ENCODE assay signal across 26 cellular contexts in the genomic region with DNA sequence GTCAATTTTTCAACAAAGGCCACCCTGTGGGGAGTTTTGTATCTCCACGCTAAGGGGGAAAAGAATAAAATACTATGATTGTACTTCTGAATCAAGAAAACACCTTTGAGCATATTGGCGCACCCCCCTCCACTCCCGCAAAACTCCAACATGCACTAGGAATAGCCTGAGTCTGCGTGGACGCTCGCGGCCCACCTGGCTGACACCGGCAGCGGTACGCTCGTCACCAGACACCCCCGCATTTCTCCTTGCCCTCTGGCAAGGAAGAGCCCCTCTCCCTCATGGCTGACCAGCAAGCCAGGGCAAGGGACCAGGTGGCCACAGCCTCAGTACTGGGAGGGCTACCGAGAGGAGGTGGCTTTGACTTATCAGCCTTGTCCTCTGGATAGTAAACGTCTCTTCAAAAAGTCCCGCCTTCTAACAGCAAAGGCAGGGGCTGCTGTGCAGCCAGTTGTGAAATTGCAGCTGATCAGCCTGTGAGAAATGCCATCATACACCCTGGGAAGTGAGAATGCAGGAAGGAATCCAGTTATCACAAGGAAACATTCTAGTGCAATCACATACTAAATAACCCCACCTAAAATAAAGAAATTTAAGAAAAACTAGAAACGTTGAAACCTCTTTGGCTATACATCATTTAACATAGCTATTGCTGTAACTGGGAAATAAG.
"Had no signal": no experiment of that assay in that cellular context is flagged by ENCODE, and none has a peak within 500 bp of the region (broad histone marks: within the 10 kb centered on the region; RNA-seq: fewer than 3 reads in every experiment).

No MANE protein-coding gene starts in this region.

- FAIRE-seq: TTC549 had no signal

- DNase-seq: activated CD4-positive, alpha-beta T cell treated with anti-CD3 and anti-CD28 coated beads, Interleukin-2, amount 10 ng/mL, durations not matched to agents 24 days and 14 days; activated CD4-positive, alpha-beta T cell treated with anti-CD3 and anti-CD28 coated beads, Interleukin-2, amount 50 U/mL, for 4 hours; activated CD8-positive, alpha-beta T cell treated with anti-CD3 and anti-CD28 coated beads for 36 hours; activated gamma-delta T cell treated with Interleukin-2 at 50 U/mL for 16 hours; activated naive CD4-positive, alpha-beta T cell treated with anti-CD3 and anti-CD28 coated beads for 36 hours; activated T-cell treated with anti-CD3 and anti-CD28 coated beads for 4 hours; activated T-cell treated with anti-CD3 and anti-CD28 coated beads, Interleukin-2, amount 50 U/mL, for 4 hours; amniotic stem cell; aorta; KG1; MM.1S; MV-4-11; NCI-H1092; NCI-H1436 treated with DMSO at 0.1 percent for 48 hours; NCI-H1694 treated with DMSO at 0.1 percent for 48 hours; NCI-H2029; NCI-H345; NCI-H524 treated with DMSO at 0.1 percent for 48 hours; SHP77; SJCRH30; T1000 had no signal

- H3K4me1 ChIP-seq: SJCRH30 had no signal

- H3K9me3 ChIP-seq: SJCRH30 had no signal

- H3K36me3 ChIP-seq: SJCRH30 had no signal

- ATAC-seq: activated CD8-positive, alpha-beta T cell treated with anti-CD3 and anti-CD28 coated beads for 36 hours; activated naive CD4-positive, alpha-beta T cell treated with anti-CD3 and anti-CD28 coated beads, Interleukin-2, amount 50 U/mL, for 72 hours; activated T-cell treated with anti-CD3 and anti-CD28 coated beads, Interleukin-2, amount 50 U/mL, for 4 hours; Panc1 had no signal

- H3K27ac ChIP-seq: cardiac muscle cell, SJCRH30, SK-N-MC had no signal

- H3K27me3 ChIP-seq: cardiac muscle cell, SJCRH30 had no signal

- H3K4me3 ChIP-seq: cardiac muscle cell, SJCRH30, SK-N-MC had no signal
